9 cellular contexts compared by ENCODE assay signal in genomic region chr4:177051473-177052060, GRCh38.
A peak's percentile ranks its signal among the peaks of the same experiment; 100 is the strongest.
DNase-seq lines count a peak whose midpoint lies in the region; TF ChIP-seq lines count a peak whose summit lies in the region.
"Had no signal": no experiment of that assay in that cellular context is flagged by ENCODE, and none has a peak within 500 bp of the region (broad histone marks: within the 10 kb centered on the region; RNA-seq: fewer than 3 reads in every experiment).

No MANE protein-coding gene starts in this region.

- peak; percentile 29 for TF ChIP-seq CTCF in AG10803 (conservative IDR thresholded peaks at IDR 0.05; ENCODE audit: low read length)
- peak; percentile 80 for TF ChIP-seq CTCF in GM12873 (IDR thresholded peaks at IDR 0.05; ENCODE audit: insufficient read depth, low read depth, low read length, missing control alignments)
- peak; percentile 50 for TF ChIP-seq CTCF in LNCaP clone FGC (IDR thresholded peaks at IDR 0.05; ENCODE audit: control insufficient read depth, extremely low read depth, insufficient read depth)
- TF ChIP-seq CTCF in mesothelial cell of epicardium (IDR thresholded peaks at IDR 0.05; ENCODE audit: unreplicated experiment): peak; percentile 38

- no peak overlapping the region for H3K4me3 Mint-ChIP-seq in mesothelial cell of epicardium
- H3K4me3 Mint-ChIP-seq: memory B cell had no signal

- CTCF ChIA-PET in HEK293T (lab: Yijun Ruan, JAX): interaction anchor here (0.9 kb wide), 1 partner anchor 436 kb away, joined by 5 read pairs; no protein-coding TSS in a partner anchor

- H3K27me3 Mint-ChIP-seq in mesothelial cell of epicardium (ENCODE audit: low read depth): peaks cover 13% of the 10 kb centered on the region

- H3K36me3 Mint-ChIP-seq in mesothelial cell of epicardium: no peaks in the 10 kb centered on the region
- H3K36me3 Mint-ChIP-seq: memory B cell had no signal

- H3K4me3 ChIP-seq in AG10803 (ENCODE audit: low read length) (no peak overlapping the region), LNCaP clone FGC (ENCODE audit: low read depth, low read length) (no peak overlapping the region)

- no peak for DNase-seq in AG10803 (ENCODE audit: low read depth)
- peak; percentile 31 for DNase-seq in HEK293T (ENCODE audit: extremely low spot score)
- DNase-seq in LNCaP clone FGC (ENCODE audit: low read depth): peak; percentile 11
- DNase-seq in amniotic epithelial cell (ENCODE audit: low read depth): peak; percentile 40
- DNase-seq in mesothelial cell of epicardium (ENCODE audit: low spot score in 2 of 2, unreplicated experiment in 2 of 2): no peak
- DNase-seq in cerebellum (ENCODE audit: low spot score): no peak
- DNase-seq in NCI-H2029 treated with DMSO at 0.1 percent for 48 hours (lab: John Stamatoyannopoulos, UW): no peak

- H3K4me1 Mint-ChIP-seq in mesothelial cell of epicardium: peaks cover 6% of the 10 kb centered on the region
- H3K4me1 Mint-ChIP-seq: memory B cell had no signal

- H3K27ac Mint-ChIP-seq in mesothelial cell of epicardium: no peak overlapping the region
- H3K27ac Mint-ChIP-seq: memory B cell had no signal

- POLR2A ChIA-PET in HEK293T (lab: Yijun Ruan, JAX): no interaction called here

- H3K9me3 Mint-ChIP-seq in mesothelial cell of epicardium: no peaks in the 10 kb centered on the region
- H3K9me3 Mint-ChIP-seq: memory B cell had no signal

TF ChIP-seq in HEK293T, 16 proteins besides CTCF, POLR2A, EP300 and RAD21:
- TF ChIP-seq ZNF384 (IDR thresholded peaks at IDR 0.05) (no peak), ELF4 (IDR thresholded peaks at IDR 0.05) (no peak), FOXM1 (IDR thresholded peaks at IDR 0.05; ENCODE audit: borderline replicate concordance) (no peak), SP1 (IDR thresholded peaks at IDR 0.05) (no peak), CTBP1 (IDR thresholded peaks at IDR 0.05; ENCODE audit: borderline replicate concordance) (no peak), BHLHE40 (IDR thresholded peaks at IDR 0.05; ENCODE audit: borderline replicate concordance) (no peak), NFRKB (IDR thresholded peaks at IDR 0.05) (no peak), HDGF (IDR thresholded peaks at IDR 0.05; ENCODE audit: borderline replicate concordance) (no peak), SUZ12 (IDR thresholded peaks at IDR 0.05) (no peak), L3MBTL2 (conservative IDR thresholded peaks at IDR 0.05) (no peak), FOXK2 (IDR thresholded peaks at IDR 0.05) (no peak), FOXA1 (IDR thresholded peaks at IDR 0.05) (no peak)
- TF ChIP-seq, protein P1, sequence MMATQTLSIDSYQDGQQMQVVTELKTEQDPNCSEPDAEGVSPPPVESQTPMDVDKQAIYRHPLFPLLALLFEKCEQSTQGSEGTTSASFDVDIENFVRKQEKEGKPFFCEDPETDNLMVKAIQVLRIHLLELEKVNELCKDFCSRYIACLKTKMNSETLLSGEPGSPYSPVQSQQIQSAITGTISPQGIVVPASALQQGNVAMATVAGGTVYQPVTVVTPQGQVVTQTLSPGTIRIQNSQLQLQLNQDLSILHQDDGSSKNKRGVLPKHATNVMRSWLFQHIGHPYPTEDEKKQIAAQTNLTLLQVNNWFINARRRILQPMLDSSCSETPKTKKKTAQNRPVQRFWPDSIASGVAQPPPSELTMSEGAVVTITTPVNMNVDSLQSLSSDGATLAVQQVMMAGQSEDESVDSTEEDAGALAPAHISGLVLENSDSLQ (IDR thresholded peaks at IDR 0.05): no peak

Comparison
In these comparisons a context has a peak if more than half of its experiments do, and no peak if none do; other contexts are left out.
1. DNase-seq: peak in HEK293T (single experiment), LNCaP clone FGC (single experiment) and amniotic epithelial cell (single experiment); none in AG10803 (single experiment), mesothelial cell of epicardium (0 of 2), cerebellum (single experiment) and NCI-H2029 treated with DMSO at 0.1 percent for 48 hours (single experiment).
2. CTCF ChIP-seq: peak in every context shown above with its lines; median percentile 80 in GM12873; 50 in LNCaP clone FGC; 38 in mesothelial cell of epicardium; 29 in AG10803.